Comparison of ENCODE assay signal across 15 cellular contexts in the genomic region with DNA sequence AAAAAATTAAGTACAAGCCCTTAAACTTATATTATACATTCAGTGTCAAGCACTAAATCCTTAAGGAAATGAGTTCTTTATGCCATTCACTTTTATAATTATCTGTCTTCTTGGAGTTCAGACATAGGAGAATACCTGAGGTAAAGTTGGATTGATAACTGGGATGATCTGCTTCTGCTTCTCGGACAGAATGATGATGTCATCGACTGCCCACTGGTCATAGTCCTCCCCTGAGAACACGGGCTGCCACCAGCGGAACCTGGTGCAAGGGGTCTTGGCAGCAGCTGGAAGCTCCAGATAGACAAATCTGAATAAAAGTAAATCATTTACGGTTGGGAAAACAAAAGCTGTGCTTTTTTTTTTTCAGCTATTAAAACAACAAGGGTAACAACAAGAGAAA.
"Had no signal": no experiment of that assay in that cellular context is flagged by ENCODE, and none has a peak within 500 bp of the region (broad histone marks: within the 10 kb centered on the region; RNA-seq: fewer than 3 reads in every experiment).

No MANE protein-coding gene starts in this region.

- H3K27me3 ChIP-seq: hepatocyte, pancreas had no signal

- ATAC-seq: left cardiac atrium, lower lobe of right lung, natural killer cell, pancreas, right cardiac atrium had no signal

- FAIRE-seq: endothelial cell of umbilical vein, kidney, pancreas had no signal

- H3K4me3 ChIP-seq: hepatocyte, left ventricle myocardium inferior, lower lobe of right lung, pancreas, smooth muscle cell had no signal

- H3K36me3 ChIP-seq: left ventricle myocardium inferior, lower lobe of right lung, pancreas had no signal

- H3K27ac ChIP-seq: hepatocyte, left ventricle myocardium inferior, lower lobe of right lung, pancreas had no signal

- H3K79me2 ChIP-seq: hepatocyte had no signal

- H3K9me3 ChIP-seq: left ventricle myocardium inferior, lower lobe of right lung, pancreas had no signal

- H3K4me2 ChIP-seq: hepatocyte, smooth muscle cell had no signal

- DNase-seq: erythroblast; head of caudate nucleus; kidney; left cardiac atrium; left ventricle myocardium inferior; lower lobe of right lung; natural killer cell; pancreas; right cardiac atrium; stimulated activated CD4-positive, alpha-beta T cell treated with anti-CD3 and anti-CD28 coated beads, Interleukin-2, amount 100 ng/mL, for 48 hours; stimulated activated naive CD4-positive, alpha-beta T cell treated with Interleukin-2 at 50 U/mL for 16 hours; trophoblast cell had no signal

- H2AFZ ChIP-seq: hepatocyte had no signal

- H3K4me1 ChIP-seq: left ventricle myocardium inferior, lower lobe of right lung, pancreas had no signal
